In genomic region chr2:156892449-156893335, GRCh38 we compare ENCODE assay signal across 7 cellular contexts.
DNase-seq lines count a peak whose midpoint lies in the region; ATAC-seq and TF ChIP-seq lines count a peak whose summit lies in the region.

No MANE protein-coding gene starts in this region.

- peak; percentile 23 for TF ChIP-seq CTCF in NB4 (IDR thresholded peaks at IDR 0.05; ENCODE audit: low read depth, low read length)
- peak; percentile 35 for TF ChIP-seq CTCF in foreskin fibroblast (IDR thresholded peaks at IDR 0.05; ENCODE audit: low read depth, low read length)
- TF ChIP-seq CTCF in ovary (IDR thresholded peaks at IDR 0.05), result peak; percentile 18 to 49 (median 31)

- peaks cover 16% of the 10 kb centered on the region for H3K4me1 Mint-ChIP-seq in T-helper 17 cell

- H3K27me3 Mint-ChIP-seq in T-helper 17 cell, result peaks cover 51% of the 10 kb centered on the region

- H3K9me3 ChIP-seq in HAP-1, result no peaks in the 10 kb centered on the region
- no peaks in the 10 kb centered on the region for H3K9me3 ChIP-seq in T-helper 17 cell (ENCODE audit: control insufficient read depth, low read length, poor library complexity, severe bottlenecking)
- no peaks in the 10 kb centered on the region for H3K9me3 ChIP-seq in ovary

- TF ChIP-seq EP300 in ovary (IDR thresholded peaks at IDR 0.05), result no peak

- H3K27me3 ChIP-seq in HAP-1 (ENCODE audit: low read depth) (no peaks in the 10 kb centered on the region), ovary (no peaks in the 10 kb centered on the region)

- peak overlapping the region; percentile 50 for H3K4me3 ChIP-seq in GM08714 (ENCODE audit: low read length)
- peak overlapping the region; percentile 15 for H3K4me3 ChIP-seq in HAP-1
- no peak overlapping the region for H3K4me3 ChIP-seq in NB4 (ENCODE audit: low read depth, low read length)
- H3K4me3 ChIP-seq in foreskin fibroblast (ENCODE audit: low read depth in 1 of 2, low read length in 2 of 2), result peak overlapping the region; percentile 24 to 46
- peak overlapping the region; percentile 24 for H3K4me3 ChIP-seq in ovary

- DNase-seq in HAP-1 (ENCODE audit: low spot score in 2 of 2), result peak; percentile 36 to 89
- DNase-seq in NB4 (ENCODE audit: low read depth), result peak; percentile 53
- DNase-seq in T-helper 17 cell, result no peak
- peak; percentile 21 to 56 for DNase-seq in foreskin fibroblast
- no peak for DNase-seq in ovary

- H3K36me3 Mint-ChIP-seq in T-helper 17 cell (ENCODE audit: low read depth), result no peaks in the 10 kb centered on the region

- H3K4me1 ChIP-seq in HAP-1, result peaks cover 33% of the 10 kb centered on the region
- no peaks in the 10 kb centered on the region for H3K4me1 ChIP-seq in ovary (ENCODE audit: insufficient read depth)

- TF ChIP-seq POLR2A in NB4 (IDR thresholded peaks at IDR 0.05; ENCODE audit: extremely low read depth, insufficient read length) (no peak), ovary (IDR thresholded peaks at IDR 0.05) (no peak)

- WGBS in ovary, 3 donors, result 1 to 3% (median 2%) methylated on average over 15 of the region's 15 CpGs

- in situ Hi-C loops in HAP-1 (cut with MboI; ENCODE audit: low sequenced_read_pairs), result loop anchor here (25.0 kb wide), 5 partner anchors 295 to 1505 kb away; partner anchors contain the start of gene NR4A2

- H3K27ac Mint-ChIP-seq in T-helper 17 cell, result no peak overlapping the region

- H3K4me3 Mint-ChIP-seq in T-helper 17 cell, result peak overlapping the region; percentile 45

- H3K36me3 ChIP-seq in HAP-1 (replicated peaks) (no peaks in the 10 kb centered on the region), ovary (no peaks in the 10 kb centered on the region)

- ATAC-seq in T-helper 17 cell (peak; percentile 52), HG02981 (IDR thresholded peaks at IDR 0.05; ENCODE audit: unreplicated experiment) (no peak)

- intact Hi-C loops in ovary (cut with DNase I), result no loop called here

- no peak overlapping the region for H3K27ac ChIP-seq in ovary

Comparison
In these comparisons a context has a peak if more than half of its experiments do, and no peak if none do; other contexts are left out.
1. DNase-seq: peak in HAP-1 (2 of 2), NB4 (single experiment) and foreskin fibroblast (2 of 2); none in T-helper 17 cell (0 of 3) and ovary (0 of 5).
2. Peak in every context shown above with its lines, with median percentiles within 50 percentile points of each other: CTCF ChIP-seq.